In the genomic region with DNA sequence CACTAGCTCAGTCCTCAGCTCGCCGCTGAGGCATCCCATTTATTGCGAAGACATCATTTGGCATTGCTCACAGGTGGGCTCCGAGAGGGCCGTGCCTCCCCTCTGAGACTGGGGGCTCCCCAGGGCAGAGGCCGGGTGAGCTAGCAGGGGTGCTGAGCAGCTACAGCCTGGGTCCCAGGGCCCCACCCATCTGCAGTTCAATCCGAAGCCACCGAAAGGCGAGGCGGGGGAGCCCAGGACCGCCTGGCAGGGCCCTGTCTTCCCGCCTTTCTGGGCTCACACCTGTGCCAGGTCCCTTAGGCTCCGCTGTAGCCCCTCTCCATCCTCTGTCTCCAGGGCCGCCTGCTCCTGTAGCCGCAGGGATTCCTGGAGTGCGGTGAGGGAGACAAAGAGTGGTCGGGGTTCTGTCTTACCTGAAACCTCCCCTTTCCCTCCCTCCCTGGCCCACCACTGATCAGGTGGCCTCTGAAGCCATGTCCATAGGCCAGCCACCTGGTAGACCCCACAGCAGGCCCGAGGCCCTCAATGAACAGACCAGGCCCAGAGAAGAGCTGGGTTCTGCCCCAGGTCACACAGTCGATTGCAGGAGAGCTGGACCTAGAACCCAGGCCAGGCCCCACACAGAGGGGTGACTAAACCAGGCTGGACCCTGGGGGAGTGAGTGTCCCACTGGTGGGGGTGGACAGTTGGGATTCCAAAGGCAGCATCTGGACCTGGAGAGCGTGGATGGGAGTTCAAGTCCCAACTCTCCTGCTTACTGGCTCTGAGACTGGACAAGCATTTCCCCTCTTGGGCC, we compare ENCODE assay signal across 1 cellular context.
TF ChIP-seq lines count a peak whose summit lies in the region.

No MANE protein-coding gene starts in this region.

TF ChIP-seq in K562, 482 proteins besides CTCF, POLR2A, EP300 and RAD21 (continues in another document):
- TF ChIP-seq, protein P1, sequence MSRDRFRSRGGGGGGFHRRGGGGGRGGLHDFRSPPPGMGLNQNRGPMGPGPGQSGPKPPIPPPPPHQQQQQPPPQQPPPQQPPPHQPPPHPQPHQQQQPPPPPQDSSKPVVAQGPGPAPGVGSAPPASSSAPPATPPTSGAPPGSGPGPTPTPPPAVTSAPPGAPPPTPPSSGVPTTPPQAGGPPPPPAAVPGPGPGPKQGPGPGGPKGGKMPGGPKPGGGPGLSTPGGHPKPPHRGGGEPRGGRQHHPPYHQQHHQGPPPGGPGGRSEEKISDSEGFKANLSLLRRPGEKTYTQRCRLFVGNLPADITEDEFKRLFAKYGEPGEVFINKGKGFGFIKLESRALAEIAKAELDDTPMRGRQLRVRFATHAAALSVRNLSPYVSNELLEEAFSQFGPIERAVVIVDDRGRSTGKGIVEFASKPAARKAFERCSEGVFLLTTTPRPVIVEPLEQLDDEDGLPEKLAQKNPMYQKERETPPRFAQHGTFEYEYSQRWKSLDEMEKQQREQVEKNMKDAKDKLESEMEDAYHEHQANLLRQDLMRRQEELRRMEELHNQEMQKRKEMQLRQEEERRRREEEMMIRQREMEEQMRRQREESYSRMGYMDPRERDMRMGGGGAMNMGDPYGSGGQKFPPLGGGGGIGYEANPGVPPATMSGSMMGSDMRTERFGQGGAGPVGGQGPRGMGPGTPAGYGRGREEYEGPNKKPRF (IDR thresholded peaks at IDR 0.05; ENCODE audit: low read depth, low read length): no peak
- TF ChIP-seq ZBTB7A (IDR thresholded peaks at IDR 0.05; ENCODE audit: borderline replicate concordance, control insufficient read depth, low read depth, low read length) (no peak; the same call in 1 of the 2 replicates), DDX20 (tag; IDR thresholded peaks at IDR 0.05; ENCODE audit: low read depth) (no peak), HEY1 (CRISPR knock-in tag; IDR thresholded peaks at IDR 0.05; ENCODE audit: borderline replicate concordance) (no peak), ZBED1 (IDR thresholded peaks at IDR 0.05) (0 out of 2 replicates have a peak, but pooled peaks have one; percentile 38), POLR2AphosphoS2 (IDR thresholded peaks at IDR 0.05; ENCODE audit: low read length) (no peak; the same call in 1 of the 2 replicates), NCOA4 (IDR thresholded peaks at IDR 0.05; ENCODE audit: partially characterized antibody) (no peak), XRCC4 (IDR thresholded peaks at IDR 0.05; ENCODE audit: extremely low read depth, insufficient read depth, insufficient read length) (no peak), CREB1 (IDR thresholded peaks at IDR 0.05) (no peak), CREB1 (CRISPR knock-in tag; IDR thresholded peaks at IDR 0.05) (no peak), TEAD2 (tag; IDR thresholded peaks at IDR 0.05) (no peak), ZNF146 (CRISPR knock-in tag; IDR thresholded peaks at IDR 0.05; ENCODE audit: unreplicated experiment) (peak; percentile 5), CHCHD3 (CRISPR knock-in tag; IDR thresholded peaks at IDR 0.05) (no peak), DIDO1 (tag; IDR thresholded peaks at IDR 0.05; ENCODE audit: low read depth) (no peak), NFIX (CRISPR knock-in tag; IDR thresholded peaks at IDR 0.05; ENCODE audit: low read depth) (no peak), KDM4B (IDR thresholded peaks at IDR 0.05; ENCODE audit: borderline replicate concordance in 2 of 2, low read depth in 1 of 2) (no peak), ZKSCAN1 (IDR thresholded peaks at IDR 0.05; ENCODE audit: low read depth, low read length) (no peak), MEIS2 (IDR thresholded peaks at IDR 0.05; ENCODE audit: partially characterized antibody) (no peak), SRSF7 (optimal IDR thresholded peaks at IDR 0.05; ENCODE audit: low read depth, low read length) (no peak), NR2C1 (IDR thresholded peaks at IDR 0.05) (no peak), NR2C1 (tag; IDR thresholded peaks at IDR 0.05) (no peak), RB1 (IDR thresholded peaks at IDR 0.05; ENCODE audit: low read depth) (no peak), ZNF124 (CRISPR knock-in tag; IDR thresholded peaks at IDR 0.05) (no peak), ZNF668 (CRISPR knock-in tag; IDR thresholded peaks at IDR 0.05) (no peak), DPF2 (IDR thresholded peaks at IDR 0.05) (no peak), EHMT2 (IDR thresholded peaks at IDR 0.05) (no peak), KAT2B (IDR thresholded peaks at IDR 0.05; ENCODE audit: low read depth, low read length) (no peak), NELFE (IDR thresholded peaks at IDR 0.05; ENCODE audit: insufficient read depth, insufficient read length) (no peak), TAF1 (IDR thresholded peaks at IDR 0.05; ENCODE audit: control insufficient read depth, extremely low read depth, insufficient read depth, low read length, severe bottlenecking) (no peak), NFXL1 (CRISPR knock-in tag; IDR thresholded peaks at IDR 0.05) (no peak), TBL1XR1 (IDR thresholded peaks at IDR 0.05; ENCODE audit: low read length in 2 of 2) (no peak), CREM (IDR thresholded peaks at IDR 0.05; ENCODE audit: low read depth) (no peak), RBM34 (IDR thresholded peaks at IDR 0.05; ENCODE audit: borderline replicate concordance, insufficient read depth, low read length) (no peak), ZNF644 (tag; IDR thresholded peaks at IDR 0.05; ENCODE audit: low read depth) (no peak), CBX5 (IDR thresholded peaks at IDR 0.05; ENCODE audit: borderline replicate concordance, low read depth) (no peak), ZNF785 (CRISPR knock-in tag; IDR thresholded peaks at IDR 0.05) (no peak), HDAC8 (tag; IDR thresholded peaks at IDR 0.05) (no peak), SAFB2 (IDR thresholded peaks at IDR 0.05; ENCODE audit: borderline replicate concordance, low read depth, low read length, severe bottlenecking) (no peak), FOXA3 (CRISPR knock-in tag; conservative IDR thresholded peaks at IDR 0.05 in 1 of 2, IDR thresholded peaks at IDR 0.05 in 1 of 2) (no peak; a peak in 1 of 4 replicates), ETV1 (tag; conservative IDR thresholded peaks at IDR 0.05; ENCODE audit: low read depth) (no peak), ZNF79 (CRISPR knock-in tag; IDR thresholded peaks at IDR 0.05; ENCODE audit: low read depth) (no peak)
- TF ChIP-seq, protein P2, sequence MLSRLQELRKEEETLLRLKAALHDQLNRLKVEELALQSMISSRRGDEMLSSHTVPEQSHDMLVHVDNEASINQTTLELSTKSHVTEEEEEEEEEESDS (CRISPR knock-in tag; IDR thresholded peaks at IDR 0.05): no peak
- TF ChIP-seq, protein P3, sequence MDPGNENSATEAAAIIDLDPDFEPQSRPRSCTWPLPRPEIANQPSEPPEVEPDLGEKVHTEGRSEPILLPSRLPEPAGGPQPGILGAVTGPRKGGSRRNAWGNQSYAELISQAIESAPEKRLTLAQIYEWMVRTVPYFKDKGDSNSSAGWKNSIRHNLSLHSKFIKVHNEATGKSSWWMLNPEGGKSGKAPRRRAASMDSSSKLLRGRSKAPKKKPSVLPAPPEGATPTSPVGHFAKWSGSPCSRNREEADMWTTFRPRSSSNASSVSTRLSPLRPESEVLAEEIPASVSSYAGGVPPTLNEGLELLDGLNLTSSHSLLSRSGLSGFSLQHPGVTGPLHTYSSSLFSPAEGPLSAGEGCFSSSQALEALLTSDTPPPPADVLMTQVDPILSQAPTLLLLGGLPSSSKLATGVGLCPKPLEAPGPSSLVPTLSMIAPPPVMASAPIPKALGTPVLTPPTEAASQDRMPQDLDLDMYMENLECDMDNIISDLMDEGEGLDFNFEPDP (CRISPR knock-in tag; IDR thresholded peaks at IDR 0.05): no peak
- TF ChIP-seq, protein P4, sequence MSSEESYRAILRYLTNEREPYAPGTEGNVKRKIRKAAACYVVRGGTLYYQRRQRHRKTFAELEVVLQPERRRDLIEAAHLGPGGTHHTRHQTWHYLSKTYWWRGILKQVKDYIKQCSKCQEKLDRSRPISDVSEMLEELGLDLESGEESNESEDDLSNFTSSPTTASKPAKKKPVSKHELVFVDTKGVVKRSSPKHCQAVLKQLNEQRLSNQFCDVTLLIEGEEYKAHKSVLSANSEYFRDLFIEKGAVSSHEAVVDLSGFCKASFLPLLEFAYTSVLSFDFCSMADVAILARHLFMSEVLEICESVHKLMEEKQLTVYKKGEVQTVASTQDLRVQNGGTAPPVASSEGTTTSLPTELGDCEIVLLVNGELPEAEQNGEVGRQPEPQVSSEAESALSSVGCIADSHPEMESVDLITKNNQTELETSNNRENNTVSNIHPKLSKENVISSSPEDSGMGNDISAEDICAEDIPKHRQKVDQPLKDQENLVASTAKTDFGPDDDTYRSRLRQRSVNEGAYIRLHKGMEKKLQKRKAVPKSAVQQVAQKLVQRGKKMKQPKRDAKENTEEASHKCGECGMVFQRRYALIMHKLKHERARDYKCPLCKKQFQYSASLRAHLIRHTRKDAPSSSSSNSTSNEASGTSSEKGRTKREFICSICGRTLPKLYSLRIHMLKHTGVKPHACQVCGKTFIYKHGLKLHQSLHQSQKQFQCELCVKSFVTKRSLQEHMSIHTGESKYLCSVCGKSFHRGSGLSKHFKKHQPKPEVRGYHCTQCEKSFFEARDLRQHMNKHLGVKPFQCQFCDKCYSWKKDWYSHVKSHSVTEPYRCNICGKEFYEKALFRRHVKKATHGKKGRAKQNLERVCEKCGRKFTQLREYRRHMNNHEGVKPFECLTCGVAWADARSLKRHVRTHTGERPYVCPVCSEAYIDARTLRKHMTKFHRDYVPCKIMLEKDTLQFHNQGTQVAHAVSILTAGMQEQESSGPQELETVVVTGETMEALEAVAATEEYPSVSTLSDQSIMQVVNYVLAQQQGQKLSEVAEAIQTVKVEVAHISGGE (CRISPR knock-in tag; IDR thresholded peaks at IDR 0.05): peak in 1 of 3 experiments; percentile 51; a peak in 1 of 6 replicates
- TF ChIP-seq, protein P5, sequence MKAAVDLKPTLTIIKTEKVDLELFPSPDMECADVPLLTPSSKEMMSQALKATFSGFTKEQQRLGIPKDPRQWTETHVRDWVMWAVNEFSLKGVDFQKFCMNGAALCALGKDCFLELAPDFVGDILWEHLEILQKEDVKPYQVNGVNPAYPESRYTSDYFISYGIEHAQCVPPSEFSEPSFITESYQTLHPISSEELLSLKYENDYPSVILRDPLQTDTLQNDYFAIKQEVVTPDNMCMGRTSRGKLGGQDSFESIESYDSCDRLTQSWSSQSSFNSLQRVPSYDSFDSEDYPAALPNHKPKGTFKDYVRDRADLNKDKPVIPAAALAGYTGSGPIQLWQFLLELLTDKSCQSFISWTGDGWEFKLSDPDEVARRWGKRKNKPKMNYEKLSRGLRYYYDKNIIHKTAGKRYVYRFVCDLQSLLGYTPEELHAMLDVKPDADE (conservative IDR thresholded peaks at IDR 0.05; ENCODE audit: control insufficient read depth, low read depth, low read length): no peak; the same call in 1 of the 2 replicates
- TF ChIP-seq, protein P6, sequence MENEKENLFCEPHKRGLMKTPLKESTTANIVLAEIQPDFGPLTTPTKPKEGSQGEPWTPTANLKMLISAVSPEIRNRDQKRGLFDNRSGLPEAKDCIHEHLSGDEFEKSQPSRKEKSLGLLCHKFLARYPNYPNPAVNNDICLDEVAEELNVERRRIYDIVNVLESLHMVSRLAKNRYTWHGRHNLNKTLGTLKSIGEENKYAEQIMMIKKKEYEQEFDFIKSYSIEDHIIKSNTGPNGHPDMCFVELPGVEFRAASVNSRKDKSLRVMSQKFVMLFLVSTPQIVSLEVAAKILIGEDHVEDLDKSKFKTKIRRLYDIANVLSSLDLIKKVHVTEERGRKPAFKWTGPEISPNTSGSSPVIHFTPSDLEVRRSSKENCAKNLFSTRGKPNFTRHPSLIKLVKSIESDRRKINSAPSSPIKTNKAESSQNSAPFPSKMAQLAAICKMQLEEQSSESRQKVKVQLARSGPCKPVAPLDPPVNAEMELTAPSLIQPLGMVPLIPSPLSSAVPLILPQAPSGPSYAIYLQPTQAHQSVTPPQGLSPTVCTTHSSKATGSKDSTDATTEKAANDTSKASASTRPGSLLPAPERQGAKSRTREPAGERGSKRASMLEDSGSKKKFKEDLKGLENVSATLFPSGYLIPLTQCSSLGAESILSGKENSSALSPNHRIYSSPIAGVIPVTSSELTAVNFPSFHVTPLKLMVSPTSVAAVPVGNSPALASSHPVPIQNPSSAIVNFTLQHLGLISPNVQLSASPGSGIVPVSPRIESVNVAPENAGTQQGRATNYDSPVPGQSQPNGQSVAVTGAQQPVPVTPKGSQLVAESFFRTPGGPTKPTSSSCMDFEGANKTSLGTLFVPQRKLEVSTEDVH (IDR thresholded peaks at IDR 0.05; ENCODE audit: low read depth, partially characterized antibody): no peak
- TF ChIP-seq, protein P7, sequence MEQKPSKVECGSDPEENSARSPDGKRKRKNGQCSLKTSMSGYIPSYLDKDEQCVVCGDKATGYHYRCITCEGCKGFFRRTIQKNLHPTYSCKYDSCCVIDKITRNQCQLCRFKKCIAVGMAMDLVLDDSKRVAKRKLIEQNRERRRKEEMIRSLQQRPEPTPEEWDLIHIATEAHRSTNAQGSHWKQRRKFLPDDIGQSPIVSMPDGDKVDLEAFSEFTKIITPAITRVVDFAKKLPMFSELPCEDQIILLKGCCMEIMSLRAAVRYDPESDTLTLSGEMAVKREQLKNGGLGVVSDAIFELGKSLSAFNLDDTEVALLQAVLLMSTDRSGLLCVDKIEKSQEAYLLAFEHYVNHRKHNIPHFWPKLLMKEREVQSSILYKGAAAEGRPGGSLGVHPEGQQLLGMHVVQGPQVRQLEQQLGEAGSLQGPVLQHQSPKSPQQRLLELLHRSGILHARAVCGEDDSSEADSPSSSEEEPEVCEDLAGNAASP (IDR thresholded peaks at IDR 0.05): no peak
- TF ChIP-seq, protein P8, sequence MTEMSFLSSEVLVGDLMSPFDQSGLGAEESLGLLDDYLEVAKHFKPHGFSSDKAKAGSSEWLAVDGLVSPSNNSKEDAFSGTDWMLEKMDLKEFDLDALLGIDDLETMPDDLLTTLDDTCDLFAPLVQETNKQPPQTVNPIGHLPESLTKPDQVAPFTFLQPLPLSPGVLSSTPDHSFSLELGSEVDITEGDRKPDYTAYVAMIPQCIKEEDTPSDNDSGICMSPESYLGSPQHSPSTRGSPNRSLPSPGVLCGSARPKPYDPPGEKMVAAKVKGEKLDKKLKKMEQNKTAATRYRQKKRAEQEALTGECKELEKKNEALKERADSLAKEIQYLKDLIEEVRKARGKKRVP (CRISPR knock-in tag; IDR thresholded peaks at IDR 0.05): 0 out of 2 replicates have a peak, but pooled peaks have one; percentile 35
- TF ChIP-seq, protein P9, sequence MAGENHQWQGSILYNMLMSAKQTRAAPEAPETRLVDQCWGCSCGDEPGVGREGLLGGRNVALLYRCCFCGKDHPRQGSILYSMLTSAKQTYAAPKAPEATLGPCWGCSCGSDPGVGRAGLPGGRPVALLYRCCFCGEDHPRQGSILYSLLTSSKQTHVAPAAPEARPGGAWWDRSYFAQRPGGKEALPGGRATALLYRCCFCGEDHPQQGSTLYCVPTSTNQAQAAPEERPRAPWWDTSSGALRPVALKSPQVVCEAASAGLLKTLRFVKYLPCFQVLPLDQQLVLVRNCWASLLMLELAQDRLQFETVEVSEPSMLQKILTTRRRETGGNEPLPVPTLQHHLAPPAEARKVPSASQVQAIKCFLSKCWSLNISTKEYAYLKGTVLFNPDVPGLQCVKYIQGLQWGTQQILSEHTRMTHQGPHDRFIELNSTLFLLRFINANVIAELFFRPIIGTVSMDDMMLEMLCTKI (IDR thresholded peaks at IDR 0.05; ENCODE audit: partially characterized antibody): no peak
- TF ChIP-seq, protein P10, sequence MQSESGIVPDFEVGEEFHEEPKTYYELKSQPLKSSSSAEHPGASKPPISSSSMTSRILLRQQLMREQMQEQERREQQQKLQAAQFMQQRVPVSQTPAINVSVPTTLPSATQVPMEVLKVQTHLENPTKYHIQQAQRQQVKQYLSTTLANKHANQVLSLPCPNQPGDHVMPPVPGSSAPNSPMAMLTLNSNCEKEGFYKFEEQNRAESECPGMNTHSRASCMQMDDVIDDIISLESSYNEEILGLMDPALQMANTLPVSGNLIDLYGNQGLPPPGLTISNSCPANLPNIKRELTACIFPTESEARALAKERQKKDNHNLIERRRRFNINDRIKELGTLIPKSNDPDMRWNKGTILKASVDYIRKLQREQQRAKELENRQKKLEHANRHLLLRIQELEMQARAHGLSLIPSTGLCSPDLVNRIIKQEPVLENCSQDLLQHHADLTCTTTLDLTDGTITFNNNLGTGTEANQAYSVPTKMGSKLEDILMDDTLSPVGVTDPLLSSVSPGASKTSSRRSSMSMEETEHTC (IDR thresholded peaks at IDR 0.05): no peak
